In the genomic region with DNA sequence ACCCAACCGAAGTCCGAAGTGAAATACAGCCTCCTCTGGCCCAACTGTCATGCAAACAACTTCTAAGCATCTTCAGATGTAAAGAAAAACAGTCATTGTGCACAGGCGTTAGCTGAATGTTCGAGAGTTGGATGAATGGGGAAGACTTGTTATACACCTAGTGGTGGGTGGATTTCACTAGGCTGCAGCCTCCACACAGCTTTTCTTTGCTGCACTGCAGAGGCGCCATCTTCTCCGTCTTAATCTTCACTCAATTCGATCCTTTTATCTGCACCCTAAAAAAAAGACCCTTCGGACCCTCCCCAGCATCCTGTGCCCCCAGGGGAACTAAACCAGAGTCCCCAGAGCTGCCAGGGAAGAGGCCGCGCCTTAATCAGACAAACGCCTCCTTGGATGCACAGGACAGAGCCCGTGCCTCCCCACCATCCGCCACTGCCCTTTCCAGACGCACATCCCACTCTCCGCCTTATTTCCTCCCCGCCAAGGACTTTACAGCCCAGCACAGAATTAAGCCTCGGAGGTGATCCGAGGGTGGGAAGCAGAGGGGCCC, we compare ENCODE assay signal across 8 cellular contexts. TPM values are rescaled to one million over a fixed set of nuclear protein-coding genes. Genes with fewer than 3 reads are reported as not detected.
A peak's percentile ranks its signal among the peaks of the same experiment; 100 is the strongest.
DNase-seq lines count a peak whose midpoint lies in the region; ATAC-seq and TF ChIP-seq lines count a peak whose summit lies in the region.

No MANE protein-coding gene starts in this region.

- TF ChIP-seq POLR2A in prostate gland (IDR thresholded peaks at IDR 0.05): no peak

- peak in 3 of 4 experiments; percentile 13 to 45 (median 39) for TF ChIP-seq CTCF in prostate gland (IDR thresholded peaks at IDR 0.05)

- H3K27me3 ChIP-seq in right cardiac atrium (ENCODE audit: control insufficient read depth, insufficient read depth) (no peaks in the 10 kb centered on the region), prostate gland (replicated peaks; ENCODE audit: insufficient read depth) (no peaks in the 10 kb centered on the region)

- H3K36me3 ChIP-seq in prostate gland: no peaks in the 10 kb centered on the region

- under 1% methylated on average over 18 of the region's 18 CpGs for WGBS in right cardiac atrium
- under 1% methylated on average over 18 of the region's 18 CpGs for WGBS in prostate gland

- H3K9me3 ChIP-seq in right cardiac atrium (ENCODE audit: control insufficient read depth, low read length): no peaks in the 10 kb centered on the region
- no peaks in the 10 kb centered on the region for H3K9me3 ChIP-seq in prostate gland

- H3K27ac ChIP-seq in right cardiac atrium (ENCODE audit: low read length) (peak overlapping the region; percentile 33), prostate gland (peak overlapping the region; percentile 89)

- H3K4me3 ChIP-seq in right cardiac atrium (ENCODE audit: low read length): peak overlapping the region; percentile 62
- H3K4me3 ChIP-seq in prostate gland: peak overlapping the region; percentile 86 to 89

- peak; percentile 65 for DNase-seq in D341Med (ENCODE audit: low spot score)
- peak; percentile 70 for DNase-seq in KG1 (lab: John Stamatoyannopoulos, UW)
- DNase-seq in SHP77 (lab: John Stamatoyannopoulos, UW): peak; percentile 31 to 32
- DNase-seq in amygdala (lab: John Stamatoyannopoulos, UW): peak in 50 of 56 donors; percentile 11 to 84 (median 54)
- DNase-seq in right cardiac atrium: peak in 2 of 3 donors; percentile 28 to 57
- peak; percentile 53 for DNase-seq in prostate gland (ENCODE audit: low spot score)
- DNase-seq in cortex of kidney (lab: John Stamatoyannopoulos, UW): no peak

- ATAC-seq in GM21576 (IDR thresholded peaks at IDR 0.05; ENCODE audit: unreplicated experiment) (peak; percentile 58), right cardiac atrium (peak; percentile 70 to 73)

- peaks cover 2% of the 10 kb centered on the region for H3K4me1 ChIP-seq in right cardiac atrium (ENCODE audit: control insufficient read depth, insufficient read depth, low read length)
- peaks cover 15% of the 10 kb centered on the region for H3K4me1 ChIP-seq in prostate gland (replicated peaks)

- intact Hi-C loops in right cardiac atrium (cut with DNase I) (loop anchor here in 3 of 4 donors (5.0 to 10.0 kb wide), 6 partner anchors 42 to 287 kb away; no protein-coding TSS in a partner anchor), prostate gland (cut with DNase I) (loop anchor here (10.0 kb wide), 1 partner anchor 94 kb away; no protein-coding TSS in a partner anchor)

RNA-seq across cellular contexts. Expression of a gene that starts 1.4 kb away (rescaled TPM):
- 100 to 1,000 TPM; 433 to 535 (median 472) TPM for total RNA-seq in right cardiac atrium
- 277 TPM for polyA plus RNA-seq in right cardiac atrium
- total RNA-seq in prostate gland: 100 to 1,000 TPM; 267 to 564 TPM
